ENCODE assay signal across 1 cellular context in genomic region chr19:51664997-51665396, GRCh38.
TF ChIP-seq lines count a peak whose summit lies in the region.

No MANE protein-coding gene starts in this region.

TF ChIP-seq in GM23338, 12 proteins besides CTCF, POLR2A, EP300 and RAD21:
- TF ChIP-seq POLR2AphosphoS5 (IDR thresholded peaks at IDR 0.05; ENCODE audit: low read depth) (no peak), ZNF462 (CRISPR knock-in tag; IDR thresholded peaks at IDR 0.05) (no peak), CREB1 (CRISPR knock-in tag; IDR thresholded peaks at IDR 0.05; ENCODE audit: low read depth) (no peak), ZNF331 (CRISPR knock-in tag; IDR thresholded peaks at IDR 0.05; ENCODE audit: low read depth) (no peak), REST (IDR thresholded peaks at IDR 0.05; ENCODE audit: unreplicated experiment) (no peak), STAT1 (IDR thresholded peaks at IDR 0.05; ENCODE audit: unreplicated experiment) (no peak), JUNB (IDR thresholded peaks at IDR 0.05; ENCODE audit: unreplicated experiment) (no peak), ZNF114 (CRISPR knock-in tag; IDR thresholded peaks at IDR 0.05) (no peak), EZH2 (IDR thresholded peaks at IDR 0.05; ENCODE audit: low read depth, unreplicated experiment) (no peak), NANOG (IDR thresholded peaks at IDR 0.05; ENCODE audit: borderline replicate concordance) (no peak), EZH2phosphoT487 (IDR thresholded peaks at IDR 0.05; ENCODE audit: unreplicated experiment) (no peak), ETS1 (IDR thresholded peaks at IDR 0.05) (no peak)
